10 cellular contexts compared by ENCODE assay signal in genomic region chr20:35724321-35725230, GRCh38. TPM values are rescaled to one million over a fixed set of nuclear protein-coding genes. Genes with fewer than 3 reads are reported as not detected.
DNase-seq lines count a peak whose midpoint lies in the region; ATAC-seq, FAIRE-seq and TF ChIP-seq lines count a peak whose summit lies in the region.
"Had no signal": no experiment of that assay in that cellular context is flagged by ENCODE, and none has a peak within 500 bp of the region (broad histone marks: within the 10 kb centered on the region; RNA-seq: fewer than 3 reads in every experiment).

No MANE protein-coding gene starts in this region.

- H3K27me3 ChIP-seq in Caco-2 (replicated peaks; ENCODE audit: control insufficient read depth, insufficient read depth, low read length) (no peaks in the 10 kb centered on the region), astrocyte (ENCODE audit: insufficient read depth, low read length) (no peaks in the 10 kb centered on the region)
- H3K27me3 ChIP-seq: gastroesophageal sphincter, ovary had no signal

- H3K4me1 ChIP-seq in Caco-2: peaks cover 11% of the 10 kb centered on the region; the same call in 1 of the 2 replicates
- no peaks in the 10 kb centered on the region for H3K4me1 ChIP-seq in astrocyte (ENCODE audit: insufficient read depth, low read length)

- H2AFZ ChIP-seq in astrocyte (ENCODE audit: low read depth, low read length): no peak overlapping the region

- H3K27ac Mint-ChIP-seq in Caco-2 (ENCODE audit: unreplicated experiment) (peak overlapping the region; percentile 42), astrocyte (ENCODE audit: unreplicated experiment) (no peak overlapping the region)

- no TSS peak for BruUV-seq in Caco-2 (replicated peaks; lab: Mats Ljungman, UMichigan)

- H3K4me3 ChIP-seq in Caco-2 (ENCODE audit: low read depth, low read length) (no peak overlapping the region), astrocyte (ENCODE audit: insufficient read depth, low read depth, low read length) (no peak overlapping the region)
- H3K4me3 ChIP-seq: gastroesophageal sphincter, ovary had no signal

- TF ChIP-seq CTCF in Caco-2 (IDR thresholded peaks at IDR 0.05; ENCODE audit: insufficient read depth in 1 of 2, low read depth in 1 of 2, low read length in 1 of 2, severe bottlenecking in 1 of 2, unreplicated experiment in 1 of 2): no peak
- no peak for TF ChIP-seq CTCF in astrocyte (IDR thresholded peaks at IDR 0.05; ENCODE audit: insufficient read depth, low read depth, low read length)

- peaks cover 94% of the 10 kb centered on the region for H4K20me1 ChIP-seq in astrocyte (ENCODE audit: insufficient read depth, low read length)

- CTCF ChIA-PET in Caco-2 (lab: Charles Lee): interaction anchor here (0.6 to 1.0 kb wide), 2 partner anchors 16 to 17 kb away, joined by 3 read pairs; partner anchors contain the start of gene RBM39

- no peak overlapping the region for H3K9ac ChIP-seq in astrocyte (ENCODE audit: low read length)

- H3K9me3 ChIP-seq in Caco-2 (no peaks in the 10 kb centered on the region), astrocyte (ENCODE audit: insufficient read depth, low read depth, low read length) (no peaks in the 10 kb centered on the region)
- H3K9me3 ChIP-seq: gastroesophageal sphincter, ovary had no signal

- FAIRE-seq in astrocyte (lab: Jason Lieb, UNC): no peak

- H3K36me3 Mint-ChIP-seq in Caco-2 (ENCODE audit: insufficient read depth, unreplicated experiment) (peaks cover 100% of the 10 kb centered on the region), astrocyte (ENCODE audit: low read depth, unreplicated experiment) (peaks cover 21% of the 10 kb centered on the region)

- H3K9me3 Mint-ChIP-seq in Caco-2 (ENCODE audit: unreplicated experiment): no peaks in the 10 kb centered on the region
- no peaks in the 10 kb centered on the region for H3K9me3 Mint-ChIP-seq in astrocyte (ENCODE audit: unreplicated experiment)
- H3K9me3 Mint-ChIP-seq: activated CD4-positive, alpha-beta T cell treated with anti-CD3 and anti-CD28 coated beads, Interleukin-2, amount 10 ng/mL, durations not matched to agents 24 days and 14 days had no signal

- H3K4me1 Mint-ChIP-seq in Caco-2 (ENCODE audit: low read depth, unreplicated experiment): peaks cover 26% of the 10 kb centered on the region
- H3K4me1 Mint-ChIP-seq in astrocyte (ENCODE audit: low read depth, unreplicated experiment): peaks cover 3% of the 10 kb centered on the region

- H3K36me3 ChIP-seq in Caco-2 (ENCODE audit: control insufficient read depth, insufficient read depth, low read length) (peaks cover 35% of the 10 kb centered on the region), astrocyte (ENCODE audit: insufficient read depth, low read length) (peaks cover 86% of the 10 kb centered on the region)

- POLR2A ChIA-PET in Caco-2 (lab: Charles Lee): interaction anchor here (0.6 to 0.7 kb wide), 3 partner anchors 15 to 47 kb away, joined by 3 to 11 read pairs (median 4); partner anchors contain the start of gene PHF20

- intact Hi-C loops in Caco-2 (cut with micrococcal nuclease; ENCODE audit: unreplicated experiment): no loop called here

- DNase-seq in Caco-2 (peak in 1 of 2 experiments; percentile 5), astrocyte (ENCODE audit: low read depth) (no peak), SHP77 treated with DMSO at 0.1 percent for 48 hours (lab: John Stamatoyannopoulos, UW) (no peak)
- DNase-seq: activated CD4-positive, alpha-beta T cell treated with anti-CD3 and anti-CD28 coated beads, Interleukin-2, amount 10 ng/mL, durations not matched to agents 24 days and 14 days; activated effector memory CD4-positive, alpha-beta T cell treated with anti-CD3 and anti-CD28 coated beads, Interleukin-2, amount 50 U/mL, for 16 hours; MM.1S; NCI-H2107; ovary had no signal

- H3K27me3 Mint-ChIP-seq in Caco-2 (ENCODE audit: insufficient read depth, unreplicated experiment) (no peaks in the 10 kb centered on the region), astrocyte (ENCODE audit: low read depth, unreplicated experiment) (no peaks in the 10 kb centered on the region)
- H3K27me3 Mint-ChIP-seq: activated CD4-positive, alpha-beta T cell treated with anti-CD3 and anti-CD28 coated beads, Interleukin-2, amount 10 ng/mL, durations not matched to agents 24 days and 14 days had no signal

- no peak overlapping the region for H3K4me2 ChIP-seq in astrocyte (ENCODE audit: low read length)

- ATAC-seq in HG03354 (IDR thresholded peaks at IDR 0.05; ENCODE audit: poor library complexity, severe bottlenecking, unreplicated experiment): no peak
- ATAC-seq: gastroesophageal sphincter had no signal

- H3K4me3 Mint-ChIP-seq in Caco-2 (ENCODE audit: unreplicated experiment) (no peak overlapping the region), astrocyte (ENCODE audit: unreplicated experiment) (peak overlapping the region; percentile 18)
- H3K4me3 Mint-ChIP-seq: activated CD4-positive, alpha-beta T cell treated with anti-CD3 and anti-CD28 coated beads, Interleukin-2, amount 10 ng/mL, durations not matched to agents 24 days and 14 days had no signal

- peaks cover 96% of the 10 kb centered on the region for H3K79me2 ChIP-seq in astrocyte (ENCODE audit: insufficient read depth, low read length)

- H3K27ac ChIP-seq in astrocyte (ENCODE audit: low read depth, low read length): no peak overlapping the region
- H3K27ac ChIP-seq: gastroesophageal sphincter, ovary had no signal

RNA-seq across cellular contexts. Expression of gene RBM39, which starts 17.5 kb away (rescaled TPM):
- total RNA-seq in Caco-2 (2022): 750 and 777 TPM in 2 replicates
- total RNA-seq in astrocyte: 204 and 208 TPM in 2 replicates

RNA-seq across cellular contexts. Expression of gene ROMO1, which starts 25.4 kb away (rescaled TPM):
- total RNA-seq in Caco-2 (2022): 354 and 357 TPM in 2 replicates
- 185 and 201 TPM in 2 replicates for total RNA-seq in astrocyte

RNA-seq across cellular contexts. Expression of gene NFS1, which starts 25.4 kb away (rescaled TPM):
- 69.8 and 77.1 TPM in 2 replicates for total RNA-seq in Caco-2 (2022)
- total RNA-seq in astrocyte: 30.3 and 33.0 TPM in 2 replicates

RNA-seq across cellular contexts. Expression of gene PHF20, which starts 47.2 kb away (rescaled TPM):
- total RNA-seq in Caco-2 (2022) (101 and 109 TPM in 2 replicates), astrocyte (32.6 and 40.1 TPM in 2 replicates)

RNA-seq across cellular contexts. Expression of gene CPNE1, which starts 59.9 kb away (rescaled TPM):
- total RNA-seq in Caco-2 (2022) (815 and 833 TPM in 2 replicates), astrocyte (194 and 200 TPM in 2 replicates)
